In the genomic region with DNA sequence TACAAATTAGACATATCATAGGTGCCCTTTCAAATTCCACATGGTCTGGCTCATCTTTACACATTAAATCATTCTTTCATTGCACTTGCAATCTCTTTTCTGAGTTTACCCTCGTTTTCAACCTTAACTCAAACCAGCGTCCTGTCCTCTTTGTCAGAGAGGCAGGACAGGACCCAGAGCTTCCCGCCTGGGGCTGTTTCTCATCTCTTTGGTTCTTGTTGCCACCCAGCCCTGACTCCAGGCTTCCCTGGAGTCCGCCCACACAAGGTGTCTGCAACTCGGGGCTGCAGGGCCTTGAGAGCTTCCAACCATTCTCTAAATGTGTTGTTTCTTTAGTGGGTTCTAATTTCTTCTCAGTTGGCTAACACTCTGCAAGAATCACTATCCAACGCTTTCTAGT, we compare ENCODE assay signal across 20 cellular contexts. TPM values are rescaled to one million over a fixed set of nuclear protein-coding genes. Genes with fewer than 3 reads are reported as not detected.
A peak's percentile ranks its signal among the peaks of the same experiment; 100 is the strongest.
DNase-seq lines count a peak whose midpoint lies in the region; ATAC-seq and TF ChIP-seq lines count a peak whose summit lies in the region.
"Had no signal": no experiment of that assay in that cellular context is flagged by ENCODE, and none has a peak within 500 bp of the region (broad histone marks: within the 10 kb centered on the region; RNA-seq: fewer than 3 reads in every experiment).

No MANE protein-coding gene starts in this region.

- H3K18ac ChIP-seq in neuronal stem cell (ENCODE audit: low read length): peak overlapping the region; percentile 7

- H3K4me1 Mint-ChIP-seq in T-helper 2 cell treated with Interferon-gamma antibody and Interleukin-4, amounts not matched to agents 5 μg/mL and 100 μg/mL, for 36 hours (ENCODE audit: low read depth): peaks cover 54% of the 10 kb centered on the region
- H3K4me1 Mint-ChIP-seq: stimulated activated naive B cell treated with anti-CD40 and anti-IgM and Interleukin-4, amounts not matched to agents 10 μg/mL and 1 μg/mL and 100 μg/mL, for 72 hours had no signal

- DNase-seq in heart left ventricle: no peak
- no peak for DNase-seq in cardiac septum (ENCODE audit: low spot score)
- DNase-seq in fibroblast of villous mesenchyme (ENCODE audit: low read depth): peak; percentile 35
- no peak for DNase-seq in neuronal stem cell (ENCODE audit: low spot score)
- DNase-seq in vagina (ENCODE audit: extremely low spot score in 2 of 2): no peak
- no peak for DNase-seq in SHP77 (lab: John Stamatoyannopoulos, UW)
- no peak for DNase-seq in NCI-H1436 treated with DMSO at 0.1 percent for 48 hours (lab: John Stamatoyannopoulos, UW)
- no peak for DNase-seq in T-helper 2 cell treated with Interferon-gamma antibody and Interleukin-4, amounts not matched to agents 5 μg/mL and 100 μg/mL, for 36 hours (ENCODE audit: low spot score)
- DNase-seq: activated CD4-positive, alpha-beta T cell treated with anti-CD3 and anti-CD28 coated beads for 1 hour; activated naive CD4-positive, alpha-beta T cell treated with anti-CD3 and anti-CD28 coated beads, Interleukin-2, amount 50 U/mL, for 16 hours; body of pancreas; cortex of kidney; NCI-H1417; NCI-H2171; NCI-H69; retina; stimulated activated naive B cell treated with anti-CD40 and anti-IgM and Interleukin-4, amounts not matched to agents 10 μg/mL and 1 μg/mL and 100 μg/mL, for 72 hours; T1000 had no signal

- no peak overlapping the region for H3K14ac ChIP-seq in neuronal stem cell (ENCODE audit: low read length)

- no peak overlapping the region for H4K8ac ChIP-seq in neuronal stem cell (ENCODE audit: low read depth, low read length)

- 74 to 81% (median 78%) methylated on average over 6 of the region's 6 CpGs for WGBS in heart left ventricle, 4 donors
- WGBS in neuronal stem cell (ENCODE audit: extremely low coverage in 2 of 2, insufficient read length in 2 of 2, insufficient replicate concordance in 1 of 2), 2 donors: no CpG with 5 or more reads among the region's 6 CpGs

- TF ChIP-seq CTCF in heart left ventricle (IDR thresholded peaks at IDR 0.05) (no peak), fibroblast of villous mesenchyme (IDR thresholded peaks at IDR 0.05; ENCODE audit: insufficient read depth, low read depth, low read length) (no peak), vagina (IDR thresholded peaks at IDR 0.05) (no peak)

- H3K79me1 ChIP-seq in neuronal stem cell (ENCODE audit: low read depth, low read length): peaks cover 2% of the 10 kb centered on the region

- no peak overlapping the region for H2BK120ac ChIP-seq in neuronal stem cell (ENCODE audit: low read depth, low read length)

- H2BK12ac ChIP-seq in neuronal stem cell (ENCODE audit: low read length): no peak overlapping the region

- no peak overlapping the region for H3K4me2 ChIP-seq in neuronal stem cell (ENCODE audit: insufficient read depth, low read length, poor library complexity, severe bottlenecking)

- intact Hi-C loops in heart left ventricle (cut with DNase I) (no loop called here), cardiac septum (cut with DNase I) (no loop called here), vagina (cut with DNase I) (no loop called here)

- H3K9me3 Mint-ChIP-seq in T-helper 2 cell treated with Interferon-gamma antibody and Interleukin-4, amounts not matched to agents 5 μg/mL and 100 μg/mL, for 36 hours: no peaks in the 10 kb centered on the region
- H3K9me3 Mint-ChIP-seq: stimulated activated naive B cell treated with anti-CD40 and anti-IgM and Interleukin-4, amounts not matched to agents 10 μg/mL and 1 μg/mL and 100 μg/mL, for 72 hours had no signal

- H3K4me1 ChIP-seq in heart left ventricle (peaks cover 0 to 94% (median 66%) of the 10 kb centered on the region in 12 donors), neuronal stem cell (ENCODE audit: control insufficient read depth in 2 of 2, insufficient read depth in 1 of 2, low read depth in 1 of 2, low read length in 2 of 2) (peaks cover 6 to 11% of the 10 kb centered on the region in 2 donors), vagina (peaks cover 64% of the 10 kb centered on the region)
- H3K4me1 ChIP-seq: body of pancreas had no signal

- H3K9me3 ChIP-seq in heart left ventricle: no peaks in the 10 kb centered on the region
- H3K9me3 ChIP-seq in neuronal stem cell (replicated peaks in 1 of 2; ENCODE audit: control insufficient read depth in 2 of 2, insufficient read depth in 1 of 2, low read depth in 1 of 2, low read length in 2 of 2): no peaks in the 10 kb centered on the region
- no peaks in the 10 kb centered on the region for H3K9me3 ChIP-seq in vagina
- H3K9me3 ChIP-seq: body of pancreas, tibial nerve had no signal

- H2BK15ac ChIP-seq in neuronal stem cell (ENCODE audit: low read length): no peak overlapping the region

- no peak overlapping the region for H2BK5ac ChIP-seq in neuronal stem cell (ENCODE audit: low read length)

- no peak overlapping the region for H3K23ac ChIP-seq in neuronal stem cell (ENCODE audit: low read depth, low read length, poor library complexity)

- no peak overlapping the region for H4K91ac ChIP-seq in neuronal stem cell (ENCODE audit: low read depth, low read length, poor library complexity)

- no peak overlapping the region for H3K4me3 ChIP-seq in heart left ventricle
- H3K4me3 ChIP-seq in fibroblast of villous mesenchyme (ENCODE audit: low read depth, low read length): no peak overlapping the region
- no peak overlapping the region for H3K4me3 ChIP-seq in neuronal stem cell (ENCODE audit: low read length in 2 of 2)
- H3K4me3 ChIP-seq in vagina: no peak overlapping the region
- H3K4me3 ChIP-seq: body of pancreas, lung, tibial nerve had no signal

- no peak overlapping the region for H2AK5ac ChIP-seq in neuronal stem cell (ENCODE audit: low read depth, low read length)

- no peak overlapping the region for H3K27ac Mint-ChIP-seq in T-helper 2 cell treated with Interferon-gamma antibody and Interleukin-4, amounts not matched to agents 5 μg/mL and 100 μg/mL, for 36 hours
- H3K27ac Mint-ChIP-seq: stimulated activated naive B cell treated with anti-CD40 and anti-IgM and Interleukin-4, amounts not matched to agents 10 μg/mL and 1 μg/mL and 100 μg/mL, for 72 hours had no signal

- H3K27me3 ChIP-seq in heart left ventricle (no peaks in the 10 kb centered on the region), neuronal stem cell (ENCODE audit: control insufficient read depth in 3 of 3, insufficient read depth in 3 of 3, low read depth in 1 of 3, low read length in 3 of 3) (no peaks in the 10 kb centered on the region), vagina (no peaks in the 10 kb centered on the region)
- H3K27me3 ChIP-seq: body of pancreas, tibial nerve had no signal

- H3K4me3 Mint-ChIP-seq in T-helper 2 cell treated with Interferon-gamma antibody and Interleukin-4, amounts not matched to agents 5 μg/mL and 100 μg/mL, for 36 hours: no peak overlapping the region
- H3K4me3 Mint-ChIP-seq: stimulated activated naive B cell treated with anti-CD40 and anti-IgM and Interleukin-4, amounts not matched to agents 10 μg/mL and 1 μg/mL and 100 μg/mL, for 72 hours had no signal

- H3K4ac ChIP-seq in neuronal stem cell (ENCODE audit: low read length): no peak overlapping the region

- H3K27ac ChIP-seq in heart left ventricle (peak overlapping the region in 6 of 12 donors; percentile 18 to 70 (median 26)), neuronal stem cell (replicated peaks; ENCODE audit: low read length) (no peak overlapping the region), vagina (peak overlapping the region; percentile 19)
- H3K27ac ChIP-seq: body of pancreas, tibial nerve had no signal

- no peaks in the 10 kb centered on the region for H3K27me3 Mint-ChIP-seq in T-helper 2 cell treated with Interferon-gamma antibody and Interleukin-4, amounts not matched to agents 5 μg/mL and 100 μg/mL, for 36 hours (ENCODE audit: low read depth)

- peaks cover 4% of the 10 kb centered on the region for H3K36me3 Mint-ChIP-seq in T-helper 2 cell treated with Interferon-gamma antibody and Interleukin-4, amounts not matched to agents 5 μg/mL and 100 μg/mL, for 36 hours (ENCODE audit: low read depth)
- H3K36me3 Mint-ChIP-seq: stimulated activated naive B cell treated with anti-CD40 and anti-IgM and Interleukin-4, amounts not matched to agents 10 μg/mL and 1 μg/mL and 100 μg/mL, for 72 hours had no signal

- H3K9ac ChIP-seq in neuronal stem cell (ENCODE audit: low read depth, low read length, poor library complexity): no peak overlapping the region

- no peaks in the 10 kb centered on the region for H3K36me3 ChIP-seq in heart left ventricle
- H3K36me3 ChIP-seq in neuronal stem cell (replicated peaks in 1 of 2; ENCODE audit: control insufficient read depth in 2 of 2, insufficient read depth in 2 of 2, low read length in 2 of 2): no peaks in the 10 kb centered on the region
- no peaks in the 10 kb centered on the region for H3K36me3 ChIP-seq in vagina
- H3K36me3 ChIP-seq: tibial nerve had no signal

- peak in 3 of 4 donors; percentile 12 to 29 (median 27) for ATAC-seq in heart left ventricle
- ATAC-seq: body of pancreas; stimulated activated naive B cell treated with anti-CD40 and anti-IgM and Interleukin-4, amounts not matched to agents 10 μg/mL and 1 μg/mL and 100 μg/mL, for 72 hours had no signal

- TF ChIP-seq POLR2A in heart left ventricle (IDR thresholded peaks at IDR 0.05) (no peak), vagina (IDR thresholded peaks at IDR 0.05) (no peak)

- no peak overlapping the region for H2AFZ ChIP-seq in neuronal stem cell (ENCODE audit: low read length)

RNA-seq across cellular contexts. Expression of a gene that starts 24.4 kb away (rescaled TPM):
- total RNA-seq in heart left ventricle: 100 to 1,000 TPM in 1 of 9 donors, 10 to 100 TPM in 8; 44.2 to 102 (median 61.5) TPM
- polyA plus RNA-seq in heart left ventricle: 10 to 100 TPM; 32.4 to 38.1 TPM
- 75.3 TPM for total RNA-seq in cardiac septum
- total RNA-seq in fibroblast of villous mesenchyme: 72.8 and 121 TPM in 2 replicates
- 95.0 TPM for polyA plus RNA-seq in neuronal stem cell (2013, experiment 1 of 2)
- 105 TPM for polyA plus RNA-seq in neuronal stem cell (2013, experiment 2 of 2)
- 93.3 TPM for total RNA-seq in vagina
